Comparison of ENCODE assay signal across 9 cellular contexts in genomic region chr4:47531954-47532321, GRCh38. TPM values are rescaled to one million over a fixed set of nuclear protein-coding genes. Genes with fewer than 3 reads are reported as not detected.
DNase-seq lines count a peak whose midpoint lies in the region; ATAC-seq and TF ChIP-seq lines count a peak whose summit lies in the region.
"Had no signal": no experiment of that assay in that cellular context is flagged by ENCODE, and none has a peak within 500 bp of the region (broad histone marks: within the 10 kb centered on the region; RNA-seq: fewer than 3 reads in every experiment).

No MANE protein-coding gene starts in this region.

- H3K36me3 Mint-ChIP-seq in MCF 10A (ENCODE audit: insufficient read depth, unreplicated experiment) (peaks cover 21% of the 10 kb centered on the region), naive B cell (peaks cover 39 to 62% of the 10 kb centered on the region in 2 donors)

- H3K9me3 Mint-ChIP-seq in MCF 10A (ENCODE audit: unreplicated experiment): no peaks in the 10 kb centered on the region
- peaks cover 0 to 14% (median 3%) of the 10 kb centered on the region in 7 donors for H3K9me3 Mint-ChIP-seq in naive B cell

- H3K79me2 ChIP-seq in ACC112 (ENCODE audit: control insufficient read depth, insufficient read depth, low read length, unreplicated experiment): peaks cover 9% of the 10 kb centered on the region

- peak overlapping the region; percentile 83 for H3K27ac Mint-ChIP-seq in MCF 10A (ENCODE audit: low read depth, unreplicated experiment)
- peak overlapping the region in 4 of 6 donors; percentile 44 to 79 (median 60) for H3K27ac Mint-ChIP-seq in naive B cell

- peak; percentile 11 for ATAC-seq in HG02943 (IDR thresholded peaks at IDR 0.05; ENCODE audit: low read depth, unreplicated experiment)
- no peak for ATAC-seq in naive B cell (ENCODE audit: low read depth in 2 of 2)
- no peak for ATAC-seq in GM19463 (IDR thresholded peaks at IDR 0.05; ENCODE audit: unreplicated experiment)
- ATAC-seq in HG02885 (IDR thresholded peaks at IDR 0.05; ENCODE audit: poor library complexity, unreplicated experiment): no peak

- no TSS peak for BruUV-seq in MCF 10A (replicated peaks; lab: Mats Ljungman, UMichigan)

- H3K27me3 Mint-ChIP-seq in MCF 10A (ENCODE audit: insufficient read depth, unreplicated experiment): no peaks in the 10 kb centered on the region
- no peaks in the 10 kb centered on the region for H3K27me3 Mint-ChIP-seq in naive B cell

- peaks cover 44% of the 10 kb centered on the region for H3K36me3 ChIP-seq in ACC112 (ENCODE audit: insufficient read depth, low read length)

- peaks cover 23% of the 10 kb centered on the region for H3K4me1 ChIP-seq in ACC112 (ENCODE audit: control insufficient read depth, insufficient read depth, low read length, unreplicated experiment)

- H3K4me3 ChIP-seq in ACC112 (ENCODE audit: low read depth, low read length): peak overlapping the region; percentile 39; the same call in 1 of the 2 replicates

- no peaks in the 10 kb centered on the region for H3K27me3 ChIP-seq in ACC112 (ENCODE audit: insufficient read depth, low read length)

- H3K27ac ChIP-seq in ACC112 (ENCODE audit: low read depth, low read length): peak overlapping the region; percentile 88
- H3K27ac ChIP-seq: C4-2B had no signal

- CTCF ChIA-PET in MCF 10A (lab: Yijun Ruan, JAX): interaction anchor here (0.7 to 1.5 kb wide), 3 partner anchors 14 to 695 kb away, joined by 3 read pairs; no protein-coding TSS in a partner anchor

- peak; percentile 8 for DNase-seq in MCF 10A (ENCODE audit: unreplicated experiment)
- DNase-seq in naive B cell: no peak
- no peak for DNase-seq in NOMO-1 treated with DMSO at 0.1 percent for 48 hours (lab: John Stamatoyannopoulos, UW; ENCODE audit: unreplicated experiment)
- no peak for DNase-seq in NK-92 treated with Interleukin-12 subunit alpha and Interleukin-12 subunit beta, amount 100 ng/mL, for 24 hours (lab: John Stamatoyannopoulos, UW)

- POLR2A ChIA-PET in MCF 10A (lab: Yijun Ruan, JAX): interaction anchor here (2.4 kb wide), 1 partner anchor 47 kb away, joined by 12 read pairs; the partner anchor contains the start of gene ATP10D

- H3K4me1 Mint-ChIP-seq in MCF 10A (ENCODE audit: insufficient read depth, unreplicated experiment) (peaks cover 24% of the 10 kb centered on the region), naive B cell (peaks cover 40 to 66% (median 59%) of the 10 kb centered on the region in 3 donors)

- H3K4me3 Mint-ChIP-seq in MCF 10A (ENCODE audit: unreplicated experiment) (no peak overlapping the region), naive B cell (peak overlapping the region in 7 of 8 donors; percentile 33 to 82 (median 62))

- H2AFZ ChIP-seq in ACC112 (ENCODE audit: low read length, unreplicated experiment): no peak overlapping the region

- TF ChIP-seq CTCF in MCF 10A (IDR thresholded peaks at IDR 0.05; ENCODE audit: unreplicated experiment): no peak

- intact Hi-C loops in MCF 10A (cut with micrococcal nuclease): no loop called here

RNA-seq across cellular contexts. Expression of gene ATP10D, which starts 46.9 kb away (rescaled TPM):
- 16.2 and 16.9 TPM in 2 replicates for total RNA-seq in MCF 10A (2022)
- 10 to 100 TPM; 21.5 to 70.9 (median 43.8) TPM for polyA plus RNA-seq in naive B cell (ENCODE audit: low read depth in 6 of 6)
